ENCODE assay signal across 16 cellular contexts in the genomic region with DNA sequence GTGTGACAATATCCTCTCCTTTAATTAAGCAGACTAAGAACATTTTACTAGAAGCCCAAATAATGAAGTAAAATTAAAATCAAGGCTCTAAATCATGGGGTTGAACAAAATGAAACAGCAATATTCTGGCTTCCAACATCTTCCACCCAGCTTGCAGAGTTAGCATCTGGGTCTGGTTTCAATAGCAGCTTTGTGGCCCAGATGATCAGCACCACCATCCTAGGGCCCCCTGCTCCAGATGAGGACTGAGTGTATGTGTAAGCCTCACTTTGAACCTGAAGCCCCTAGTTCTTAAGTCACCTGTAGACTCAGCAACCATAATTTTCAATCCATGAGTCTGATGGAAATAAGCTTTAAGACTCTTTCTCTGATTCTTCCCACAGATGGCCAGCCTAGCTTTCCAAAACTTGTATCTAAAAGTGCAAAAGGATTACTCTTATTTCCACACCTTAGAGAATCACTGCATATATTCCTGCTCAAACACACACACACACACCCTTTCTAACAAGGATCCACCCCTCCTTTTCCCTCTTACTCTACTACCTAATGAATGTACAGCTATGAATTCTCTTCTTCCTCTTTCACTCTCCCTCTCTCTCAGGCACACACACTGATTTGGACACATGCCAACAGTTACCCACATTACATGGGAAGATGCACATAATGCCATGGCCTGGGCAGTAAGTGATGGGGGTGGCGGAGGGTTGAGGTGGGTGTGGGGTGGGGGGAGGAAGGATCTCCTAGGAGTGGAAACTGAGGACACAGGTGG. TPM values are rescaled to one million over a fixed set of nuclear protein-coding genes. Genes with fewer than 3 reads are reported as not detected.
DNase-seq lines count a peak whose midpoint lies in the region; ATAC-seq and TF ChIP-seq lines count a peak whose summit lies in the region.
"Had no signal": no experiment of that assay in that cellular context is flagged by ENCODE, and none has a peak within 500 bp of the region (broad histone marks: within the 10 kb centered on the region; RNA-seq: fewer than 3 reads in every experiment).

No MANE protein-coding gene starts in this region.

- peaks cover 66% of the 10 kb centered on the region for H3K4me1 Mint-ChIP-seq in activated naive CD8-positive, alpha-beta T cell treated with anti-CD3 and anti-CD28 coated beads for 36 hours
- H3K4me1 Mint-ChIP-seq in neural crest cell: peaks cover 30% of the 10 kb centered on the region

- ATAC-seq in HG03378 (IDR thresholded peaks at IDR 0.05; ENCODE audit: unreplicated experiment): no peak
- ATAC-seq: WTC11 had no signal

- no peak for TF ChIP-seq CTCF in neural crest cell (conservative IDR thresholded peaks at IDR 0.05)
- TF ChIP-seq CTCF in osteoblast (IDR thresholded peaks at IDR 0.05; ENCODE audit: extremely low read depth, low read depth, low read length): no peak

- H3K9me3 Mint-ChIP-seq in activated naive CD8-positive, alpha-beta T cell treated with anti-CD3 and anti-CD28 coated beads for 36 hours: no peaks in the 10 kb centered on the region
- H3K9me3 Mint-ChIP-seq in neural crest cell: no peaks in the 10 kb centered on the region
- H3K9me3 Mint-ChIP-seq: activated T-cell treated with anti-CD3 and anti-CD28 coated beads, Interleukin-2, amount 50 U/mL, for 24 hours; endodermal cell; WTC11 had no signal

- H3K4me2 ChIP-seq in osteoblast (ENCODE audit: insufficient read depth, low read length): no peak overlapping the region

- no peak overlapping the region for H3K27ac ChIP-seq in osteoblast (ENCODE audit: low read depth, low read length)
- H3K27ac ChIP-seq: neutrophil, SJCRH30 had no signal

- peak overlapping the region; percentile 30 for H3K27ac Mint-ChIP-seq in activated naive CD8-positive, alpha-beta T cell treated with anti-CD3 and anti-CD28 coated beads for 36 hours
- no peak overlapping the region for H3K27ac Mint-ChIP-seq in neural crest cell (ENCODE audit: unreplicated experiment)
- H3K27ac Mint-ChIP-seq: activated T-cell treated with anti-CD3 and anti-CD28 coated beads, Interleukin-2, amount 50 U/mL, for 24 hours; endodermal cell; WTC11 had no signal

- no peaks in the 10 kb centered on the region for H3K36me3 ChIP-seq in osteoblast (ENCODE audit: insufficient read depth, low read length)
- H3K36me3 ChIP-seq: neutrophil, SJCRH30 had no signal

- no peaks in the 10 kb centered on the region for H3K27me3 ChIP-seq in osteoblast (ENCODE audit: insufficient read depth, low read length)

- H3K36me3 Mint-ChIP-seq in activated naive CD8-positive, alpha-beta T cell treated with anti-CD3 and anti-CD28 coated beads for 36 hours: peaks cover 3% of the 10 kb centered on the region
- H3K36me3 Mint-ChIP-seq in neural crest cell (ENCODE audit: low read depth): no peaks in the 10 kb centered on the region
- H3K36me3 Mint-ChIP-seq: WTC11 had no signal

- peak overlapping the region; percentile 30 for H3K4me3 Mint-ChIP-seq in activated naive CD8-positive, alpha-beta T cell treated with anti-CD3 and anti-CD28 coated beads for 36 hours
- peak overlapping the region; percentile 4 for H3K4me3 Mint-ChIP-seq in neural crest cell
- H3K4me3 Mint-ChIP-seq: activated T-cell treated with anti-CD3 and anti-CD28 coated beads, Interleukin-2, amount 50 U/mL, for 24 hours; endodermal cell; WTC11 had no signal

- DNase-seq in DMS53 (lab: John Stamatoyannopoulos, UW): peak; percentile 26
- no peak for DNase-seq in DMS53 treated with DMSO at 0.1 percent for 48 hours (lab: John Stamatoyannopoulos, UW; ENCODE audit: unreplicated experiment)
- peak; percentile 77 for DNase-seq in NAMALWA (ENCODE audit: low spot score)
- DNase-seq in activated naive CD8-positive, alpha-beta T cell treated with anti-CD3 and anti-CD28 coated beads for 36 hours: no peak
- no peak for DNase-seq in neural crest cell (ENCODE audit: low read depth, low spot score)
- no peak for DNase-seq in osteoblast (ENCODE audit: insufficient read length, low spot score, missing footprints)
- no peak for DNase-seq in activated CD4-positive, alpha-beta T cell treated with anti-CD3 and anti-CD28 coated beads for 4 hours
- DNase-seq: activated T-cell treated with anti-CD3 and anti-CD28 coated beads, Interleukin-2, amount 50 U/mL, for 24 hours; DMS79; endodermal cell had no signal

- no peaks in the 10 kb centered on the region for H3K9me3 ChIP-seq in osteoblast (ENCODE audit: low read depth, low read length)
- H3K9me3 ChIP-seq: neutrophil, SJCRH30 had no signal

- peaks cover 19% of the 10 kb centered on the region for H3K4me1 ChIP-seq in osteoblast (ENCODE audit: insufficient read depth, low read length)

- peaks cover 25% of the 10 kb centered on the region for H4K20me1 ChIP-seq in osteoblast (ENCODE audit: insufficient read depth, low read length)

- H3K27me3 Mint-ChIP-seq in activated naive CD8-positive, alpha-beta T cell treated with anti-CD3 and anti-CD28 coated beads for 36 hours: peaks cover 3% of the 10 kb centered on the region
- H3K27me3 Mint-ChIP-seq in neural crest cell (ENCODE audit: low read depth): peaks cover 17% of the 10 kb centered on the region
- H3K27me3 Mint-ChIP-seq: activated T-cell treated with anti-CD3 and anti-CD28 coated beads, Interleukin-2, amount 50 U/mL, for 24 hours had no signal

- H2AFZ ChIP-seq in osteoblast (ENCODE audit: low read length): no peak overlapping the region

- H3K4me3 ChIP-seq in osteoblast (ENCODE audit: insufficient read depth, low read length): no peak overlapping the region
- H3K4me3 ChIP-seq: SJCRH30 had no signal

- peaks cover 6% of the 10 kb centered on the region for H3K79me2 ChIP-seq in osteoblast (ENCODE audit: insufficient read depth, low read length)

RNA-seq across cellular contexts. Expression of a gene that starts 3.5 kb away (rescaled TPM):
- 10 to 100 TPM; 29.9 to 32.9 TPM for total RNA-seq in activated naive CD8-positive, alpha-beta T cell treated with anti-CD3 and anti-CD28 coated beads for 36 hours
- total RNA-seq in neural crest cell: 30.7 and 33.7 TPM in 2 replicates
- total RNA-seq in osteoblast: 7.6 and 8.0 TPM in 2 replicates

RNA-seq across cellular contexts. Expression of a gene that starts 9.7 kb away (rescaled TPM):
- total RNA-seq in activated naive CD8-positive, alpha-beta T cell treated with anti-CD3 and anti-CD28 coated beads for 36 hours: not detected
- total RNA-seq in neural crest cell (not detected in 2 replicates), osteoblast (not detected in 2 replicates)
- total RNA-seq: A172, endodermal cell, glomerular endothelial cell, SJCRH30 had no signal

RNA-seq across cellular contexts. Expression of a gene that starts 39.7 kb away (rescaled TPM):
- total RNA-seq in activated naive CD8-positive, alpha-beta T cell treated with anti-CD3 and anti-CD28 coated beads for 36 hours: 100 to 1,000 TPM; 309 to 318 TPM
- total RNA-seq in neural crest cell (159 and 163 TPM in 2 replicates), osteoblast (88.3 and 96.4 TPM in 2 replicates)

Comparison
In these comparisons a context has a peak if more than half of its experiments do, and no peak if none do; other contexts are left out.
1. DNase-seq: peak in DMS53 (single experiment) and NAMALWA (single experiment); none in DMS53 treated with DMSO at 0.1 percent for 48 hours (single experiment), activated naive CD8-positive, alpha-beta T cell treated with anti-CD3 and anti-CD28 coated beads for 36 hours (single experiment), neural crest cell (single experiment), osteoblast (single experiment) and activated CD4-positive, alpha-beta T cell treated with anti-CD3 and anti-CD28 coated beads for 4 hours (0 of 2).